In the genomic region with DNA sequence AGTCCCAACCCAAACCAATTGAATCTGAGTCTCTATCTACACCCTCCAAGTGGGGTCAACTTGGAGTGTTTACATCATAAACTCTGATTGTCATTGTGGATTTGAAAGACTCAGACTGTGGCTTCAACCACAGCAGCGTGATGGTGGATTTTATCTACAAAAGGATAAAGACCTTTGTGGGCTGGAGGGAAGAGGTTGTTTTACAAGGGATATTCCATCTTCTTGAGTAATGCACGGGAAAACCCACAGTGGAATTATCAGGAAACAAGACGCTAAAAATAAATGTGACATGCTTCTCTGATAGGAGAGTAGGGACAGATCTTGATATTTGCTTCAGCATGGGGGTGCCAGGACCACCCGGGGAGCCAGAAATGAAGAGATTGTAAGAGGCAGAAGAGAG, we compare ENCODE assay signal across 19 cellular contexts.
DNase-seq lines count a peak whose midpoint lies in the region; ATAC-seq and TF ChIP-seq lines count a peak whose summit lies in the region.
"Had no signal": no experiment of that assay in that cellular context is flagged by ENCODE, and none has a peak within 500 bp of the region (broad histone marks: within the 10 kb centered on the region; RNA-seq: fewer than 3 reads in every experiment).

No MANE protein-coding gene starts in this region.

- no peak for TF ChIP-seq CTCF in IMR-90 (conservative IDR thresholded peaks at IDR 0.05; ENCODE audit: low read depth, low read length)
- no peak for TF ChIP-seq CTCF in fibroblast of the aortic adventitia (IDR thresholded peaks at IDR 0.05; ENCODE audit: insufficient read depth, low read length)

- no peaks in the 10 kb centered on the region for H3K79me1 ChIP-seq in IMR-90 (ENCODE audit: low read depth in 1 of 2, low read length in 2 of 2)

- H3K4me1 ChIP-seq in IMR-90 (ENCODE audit: control insufficient read depth, insufficient read depth, low read length): no peaks in the 10 kb centered on the region
- H3K4me1 ChIP-seq: BLaER1, Peyer's patch had no signal

- no peak overlapping the region for H3K56ac ChIP-seq in IMR-90 (ENCODE audit: extremely low read depth, insufficient read depth, low read length)

- no peak overlapping the region for H2BK5ac ChIP-seq in IMR-90 (ENCODE audit: low read depth, low read length, poor library complexity, severe bottlenecking)

- H3K4me2 ChIP-seq in IMR-90 (ENCODE audit: low read depth, low read length): no peak overlapping the region
- H3K4me2 ChIP-seq: BLaER1, SK-N-SH had no signal

- H3K27ac Mint-ChIP-seq in T-helper 17 cell: no peak overlapping the region
- H3K27ac Mint-ChIP-seq in activated naive CD4-positive, alpha-beta T cell treated with anti-CD3 and anti-CD28 coated beads, Interleukin-2, amount 50 U/mL, for 72 hours: no peak overlapping the region
- H3K27ac Mint-ChIP-seq: CD8-positive, alpha-beta T cell had no signal

- H3K27ac ChIP-seq in IMR-90 (ENCODE audit: insufficient read depth, low read length): no peak overlapping the region
- H3K27ac ChIP-seq: BLaER1, Peyer's patch had no signal

- CTCF ChIA-PET in IMR-90 (lab: Yijun Ruan, JAX): no interaction called here

- H2AFZ ChIP-seq in IMR-90 (replicated peaks; ENCODE audit: low read length, poor library complexity): no peak overlapping the region

- H3K9me1 ChIP-seq in IMR-90 (ENCODE audit: insufficient read depth, low read length): no peaks in the 10 kb centered on the region

- H2BK15ac ChIP-seq in IMR-90 (ENCODE audit: low read depth, low read length): no peak overlapping the region

- dilution Hi-C loops in IMR-90 (cut with HindIII; ENCODE audit: low sequenced_read_pairs, unreplicated experiment): no loop called here

- no peak overlapping the region for H2BK120ac ChIP-seq in IMR-90 (ENCODE audit: low read depth, low read length)

- H3K36me3 ChIP-seq in IMR-90 (ENCODE audit: control insufficient read depth, insufficient read depth, low read length): no peaks in the 10 kb centered on the region
- H3K36me3 ChIP-seq: BLaER1, Peyer's patch had no signal

- H3K27me3 ChIP-seq in IMR-90 (ENCODE audit: control insufficient read depth, insufficient read depth, low read length): no peaks in the 10 kb centered on the region
- H3K27me3 ChIP-seq: BLaER1, Peyer's patch had no signal

- H4K20me1 ChIP-seq in IMR-90 (ENCODE audit: insufficient read depth, low read length): no peaks in the 10 kb centered on the region
- H4K20me1 ChIP-seq: BLaER1 had no signal

- H3K9me3 ChIP-seq in IMR-90 (ENCODE audit: control insufficient read depth, insufficient read depth, low read length): no peaks in the 10 kb centered on the region
- H3K9me3 ChIP-seq in T-helper 17 cell (ENCODE audit: control insufficient read depth, low read length, poor library complexity, severe bottlenecking): no peaks in the 10 kb centered on the region
- H3K9me3 ChIP-seq: Peyer's patch, SK-N-SH had no signal

- H3K4me1 Mint-ChIP-seq in T-helper 17 cell: peaks cover 6% of the 10 kb centered on the region

- intact Hi-C loops in IMR-90 (cut with micrococcal nuclease): no loop called here

- no peak overlapping the region for H2BK20ac ChIP-seq in IMR-90 (ENCODE audit: low read depth, low read length)

- POLR2A ChIA-PET in IMR-90 (lab: Charles Lee; ENCODE audit: unreplicated experiment): no interaction called here

- peaks cover 12% of the 10 kb centered on the region for H3K27me3 Mint-ChIP-seq in T-helper 17 cell

- 13% methylated on average over 3 of the region's 4 CpGs; no CpG with 5 or more reads in 1 of the 2 experiments for WGBS in IMR-90 (ENCODE audit: extremely low coverage in 2 of 2, insufficient read length in 1 of 2), 2 experiments

- no peak for TF ChIP-seq POLR2A in IMR-90 (IDR thresholded peaks at IDR 0.05; ENCODE audit: low read depth, low read length)

- H3K36me3 Mint-ChIP-seq in T-helper 17 cell (ENCODE audit: low read depth): peaks cover 2% of the 10 kb centered on the region
- H3K36me3 Mint-ChIP-seq in activated naive CD4-positive, alpha-beta T cell treated with anti-CD3 and anti-CD28 coated beads, Interleukin-2, amount 50 U/mL, for 72 hours: peaks cover 0 to 4% of the 10 kb centered on the region in 2 donors
- H3K36me3 Mint-ChIP-seq: CD8-positive, alpha-beta T cell had no signal

- no peak for TF ChIP-seq RAD21 in IMR-90 (IDR thresholded peaks at IDR 0.05; ENCODE audit: low read length)

- peak; percentile 46 for DNase-seq in A172 (ENCODE audit: low spot score)
- DNase-seq in IMR-90: peak; percentile 43
- DNase-seq in T-helper 17 cell: no peak
- peak; percentile 47 for DNase-seq in fibroblast of the aortic adventitia (ENCODE audit: low read depth)
- DNase-seq in activated naive CD4-positive, alpha-beta T cell treated with anti-CD3 and anti-CD28 coated beads, Interleukin-2, amount 50 U/mL, for 72 hours (ENCODE audit: low spot score in 2 of 2): no peak
- no peak for DNase-seq in SHP77 (lab: John Stamatoyannopoulos, UW)
- no peak for DNase-seq in NCI-H2107 (lab: John Stamatoyannopoulos, UW)
- DNase-seq: 8988T; CD8-positive, alpha-beta T cell; Kasumi-1; NCI-H187; NCI-H2171 treated with DMSO at 0.1 percent for 48 hours; NCI-H510A; Peyer's patch; Right ventricle myocardium superior; SK-N-SH had no signal

- no peak overlapping the region for H3K18ac ChIP-seq in IMR-90 (ENCODE audit: low read depth, low read length)

- no peak overlapping the region for H3K4ac ChIP-seq in IMR-90 (ENCODE audit: low read depth, low read length)

- H3K4me3 ChIP-seq in IMR-90 (ENCODE audit: insufficient read depth, low read depth, low read length) (no peak overlapping the region), fibroblast of the aortic adventitia (ENCODE audit: low read depth, low read length) (no peak overlapping the region)
- H3K4me3 ChIP-seq: BLaER1, GM12878, Peyer's patch had no signal

- H4K8ac ChIP-seq in IMR-90 (ENCODE audit: low read depth in 2 of 2, low read length in 2 of 2): no peak overlapping the region

- no peak overlapping the region for H4K91ac ChIP-seq in IMR-90 (ENCODE audit: insufficient read depth, low read depth, low read length)

- H3K4me3 Mint-ChIP-seq in T-helper 17 cell: peak overlapping the region; percentile 13
- H3K4me3 Mint-ChIP-seq: CD8-positive, alpha-beta T cell had no signal

- peaks cover 0 to 5% of the 10 kb centered on the region in 2 donors for H3K9me3 Mint-ChIP-seq in activated naive CD4-positive, alpha-beta T cell treated with anti-CD3 and anti-CD28 coated beads, Interleukin-2, amount 50 U/mL, for 72 hours

- no peak overlapping the region for H4K5ac ChIP-seq in IMR-90 (ENCODE audit: low read depth, low read length)

- H3K14ac ChIP-seq in IMR-90 (replicated peaks; ENCODE audit: low read depth, low read length): no peak overlapping the region

- H2AK9ac ChIP-seq in IMR-90 (replicated peaks; ENCODE audit: low read depth, low read length, poor library complexity): no peak overlapping the region

- H2AK5ac ChIP-seq in IMR-90 (ENCODE audit: low read depth, low read length): no peak overlapping the region

- in situ Hi-C loops in IMR-90 (cut with MboI; ENCODE audit: low sequenced_read_pairs): loop anchor here (10.0 kb wide), 3 partner anchors 695 to 1165 kb away; no protein-coding TSS in a partner anchor

- ATAC-seq in IMR-90 (ENCODE audit: low read depth): no peak
- ATAC-seq in T-helper 17 cell: no peak
- ATAC-seq in activated naive CD4-positive, alpha-beta T cell treated with anti-CD3 and anti-CD28 coated beads, Interleukin-2, amount 50 U/mL, for 72 hours: no peak
- ATAC-seq in GM18867 (IDR thresholded peaks at IDR 0.05; ENCODE audit: unreplicated experiment): no peak
- ATAC-seq: CD8-positive, alpha-beta T cell; GM12878 had no signal

- H3K23ac ChIP-seq in IMR-90 (ENCODE audit: low read depth, low read length): no peak overlapping the region

- BruUV-seq in IMR-90 (replicated peaks; lab: Mats Ljungman, UMichigan): no TSS peak

- no peak overlapping the region for H3K9ac ChIP-seq in IMR-90 (ENCODE audit: low read depth, low read length)
- H3K9ac ChIP-seq: BLaER1, SK-N-SH had no signal

TF ChIP-seq in IMR-90, 13 proteins besides CTCF, POLR2A, EP300 and RAD21:
- TF ChIP-seq CHD1 (IDR thresholded peaks at IDR 0.05; ENCODE audit: low read depth, low read length) (no peak), BHLHE40 (IDR thresholded peaks at IDR 0.05; ENCODE audit: low read depth, low read length) (no peak), RCOR1 (IDR thresholded peaks at IDR 0.05; ENCODE audit: insufficient replicate concordance, low read length) (no peak), SMC3 (IDR thresholded peaks at IDR 0.05; ENCODE audit: low read depth, low read length) (no peak), RFX5 (IDR thresholded peaks at IDR 0.05; ENCODE audit: low read depth, low read length) (no peak), NFE2L2 (IDR thresholded peaks at IDR 0.05; ENCODE audit: low read depth, low read length) (no peak), ELK1 (IDR thresholded peaks at IDR 0.05; ENCODE audit: borderline replicate concordance, low read depth, low read length) (no peak), CEBPB (IDR thresholded peaks at IDR 0.05; ENCODE audit: low read depth, low read length) (no peak), MXI1 (IDR thresholded peaks at IDR 0.05; ENCODE audit: borderline replicate concordance, low read depth, low read length) (no peak), FOS (IDR thresholded peaks at IDR 0.05; ENCODE audit: low read depth, low read length) (no peak)
- TF ChIP-seq, protein P1, sequence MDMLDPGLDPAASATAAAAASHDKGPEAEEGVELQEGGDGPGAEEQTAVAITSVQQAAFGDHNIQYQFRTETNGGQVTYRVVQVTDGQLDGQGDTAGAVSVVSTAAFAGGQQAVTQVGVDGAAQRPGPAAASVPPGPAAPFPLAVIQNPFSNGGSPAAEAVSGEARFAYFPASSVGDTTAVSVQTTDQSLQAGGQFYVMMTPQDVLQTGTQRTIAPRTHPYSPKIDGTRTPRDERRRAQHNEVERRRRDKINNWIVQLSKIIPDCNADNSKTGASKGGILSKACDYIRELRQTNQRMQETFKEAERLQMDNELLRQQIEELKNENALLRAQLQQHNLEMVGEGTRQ (IDR thresholded peaks at IDR 0.05; ENCODE audit: low read depth, low read length): no peak
TF ChIP-seq in IMR-90: peak in this region for 0.

Comparison
In these comparisons a context has a peak if more than half of its experiments do, and no peak if none do; other contexts are left out.
1. DNase-seq: peak in A172 (single experiment), IMR-90 (single experiment) and fibroblast of the aortic adventitia (single experiment); none in T-helper 17 cell (0 of 3), activated naive CD4-positive, alpha-beta T cell treated with anti-CD3 and anti-CD28 coated beads, Interleukin-2, amount 50 U/mL, for 72 hours (0 of 2), SHP77 (0 of 2) and NCI-H2107 (single experiment).